ENCODE assay signal across 33 cellular contexts in genomic region chr1:212211371-212211770, GRCh38.
"Had no signal": no experiment of that assay in that cellular context is flagged by ENCODE, and none has a peak within 500 bp of the region (broad histone marks: within the 10 kb centered on the region; RNA-seq: fewer than 3 reads in every experiment).

No MANE protein-coding gene starts in this region.

- H3K9me3 ChIP-seq: adrenal gland, body of pancreas, breast epithelium had no signal

- H3K4me3 ChIP-seq: adrenal gland, body of pancreas, breast epithelium had no signal

- H3K27ac ChIP-seq: adrenal gland, body of pancreas, brain microvascular endothelial cell, breast epithelium, VCaP had no signal

- ATAC-seq: activated CD8-positive, alpha-beta memory T cell treated with anti-CD3 and anti-CD28 coated beads, Interleukin-2, amount 10 ng/mL, durations not matched to agents 7 days and 5 days; activated CD8-positive, alpha-beta T cell treated with anti-CD3 and anti-CD28 coated beads, Interleukin-2, amount 10 ng/mL, durations not matched to agents 7 days and 5 days; activated naive CD4-positive, alpha-beta T cell treated with anti-CD3 and anti-CD28 coated beads, Interleukin-2, amount 50 U/mL, for 72 hours; activated T-cell treated with anti-CD3 and anti-CD28 coated beads, Interleukin-2, amount 50 U/mL, for 4 hours; activated T-cell treated with anti-CD3 and anti-CD28 coated beads, Interleukin-2, amount 50 U/mL, for 72 hours; activated T-helper 17 cell treated with anti-CD3 and anti-CD28 coated beads, Interleukin-2, amount 50 U/mL, for 72 hours; body of pancreas had no signal

- H3K36me3 ChIP-seq: adrenal gland, brain microvascular endothelial cell, breast epithelium had no signal

- H3K4me1 ChIP-seq: adrenal gland, body of pancreas, breast epithelium had no signal

- DNase-seq: activated B cell treated with CpG ODN at 0.5 μM for 24 hours; activated CD4-positive, alpha-beta memory T cell treated with anti-CD3 and anti-CD28 coated beads, Interleukin-2, amount 10 ng/mL, durations not matched to agents 7 days and 5 days; activated CD4-positive, alpha-beta T cell treated with anti-CD3 and anti-CD28 coated beads for 48 hours; activated CD4-positive, alpha-beta T cell treated with anti-CD3 and anti-CD28 coated beads, Interleukin-2, amount 10 ng/mL, durations not matched to agents 7 days and 5 days; activated CD4-positive, alpha-beta T cell treated with anti-CD3 and anti-CD28 coated beads, Interleukin-2, amount 50 U/mL, for 48 hours; activated CD4-positive, CD25-positive, alpha-beta regulatory T cell treated with anti-CD3 and anti-CD28 coated beads, Interleukin-2, amount 50 U/mL, for 72 hours; activated CD8-positive, alpha-beta memory T cell treated with anti-CD3 and anti-CD28 coated beads for 24 hours; activated CD8-positive, alpha-beta memory T cell treated with anti-CD3 and anti-CD28 coated beads, Interleukin-2, amount 10 ng/mL, durations not matched to agents 7 days and 5 days; activated CD8-positive, alpha-beta memory T cell treated with anti-CD3 and anti-CD28 coated beads, Interleukin-2, amount 50 U/mL, for 48 hours; activated CD8-positive, alpha-beta T cell treated with anti-CD3 and anti-CD28 coated beads, Interleukin-2, amount 10 ng/mL, durations not matched to agents 7 days and 5 days; activated effector memory CD4-positive, alpha-beta T cell treated with anti-CD3 and anti-CD28 coated beads, Interleukin-2, amount 50 U/mL, for 16 hours; activated gamma-delta T cell treated with Interleukin-2 at 50 U/mL for 16 hours; activated naive CD4-positive, alpha-beta T cell; activated naive CD4-positive, alpha-beta T cell treated with anti-CD3 and anti-CD28 coated beads for 36 hours; activated naive CD4-positive, alpha-beta T cell treated with anti-CD3 and anti-CD28 coated beads, Interleukin-2, amount 50 U/mL, for 16 hours; activated naive CD8-positive, alpha-beta T cell treated with anti-CD3 and anti-CD28 coated beads for 36 hours; activated T-cell treated with anti-CD3 and anti-CD28 coated beads, Interleukin-2, amount 50 U/mL, for 4 hours; activated T-cell treated with anti-CD3 and anti-CD28 coated beads, Interleukin-2, amount 50 U/mL, for 72 hours; adrenal gland; amniotic stem cell; aorta; body of pancreas; brain microvascular endothelial cell; central memory CD4-positive, alpha-beta T cell; T-helper 1 cell; T-helper 2 cell; T-helper 9 cell had no signal

- FAIRE-seq: astrocyte, TTC549 had no signal

- H3K27me3 ChIP-seq: adrenal gland, body of pancreas, brain microvascular endothelial cell, breast epithelium had no signal
